ENCODE assay signal across 15 cellular contexts in genomic region chr3:52077376-52077775, GRCh38. TPM values are rescaled to one million over a fixed set of nuclear protein-coding genes. Genes with fewer than 3 reads are reported as not detected.
DNase-seq lines count a peak whose midpoint lies in the region; ATAC-seq and TF ChIP-seq lines count a peak whose summit lies in the region.
"Had no signal": no experiment of that assay in that cellular context is flagged by ENCODE, and none has a peak within 500 bp of the region (broad histone marks: within the 10 kb centered on the region; RNA-seq: fewer than 3 reads in every experiment).

No MANE protein-coding gene starts in this region.

- in situ Hi-C loops in transverse colon (cut with MboI; ENCODE audit: low pct_ligation_motif_present in 1 of 4, low pct_unique_long_range_greater_than_20kb in 1 of 4, low sequenced_read_pairs in 3 of 4), result no loop called here

- no peak for TF ChIP-seq POLR2A in adrenal gland (IDR thresholded peaks at IDR 0.05)
- TF ChIP-seq POLR2A in transverse colon (IDR thresholded peaks at IDR 0.05), result no peak

- peak in 6 of 7 donors; percentile 54 to 72 (median 58) for DNase-seq in adrenal gland
- DNase-seq in globus pallidus (ENCODE audit: low spot score), result peak; percentile 43
- DNase-seq in transverse colon, result no peak
- DNase-seq in CD8-positive, alpha-beta T cell, result no peak
- no peak for DNase-seq in NCI-H226
- DNase-seq: activated CD8-positive, alpha-beta T cell treated with anti-CD3 and anti-CD28 coated beads, Interleukin-2, amount 10 ng/mL, durations not matched to agents 7 days and 5 days; AML-193; NCI-H1436; NCI-H2227 treated with DMSO at 0.1 percent for 48 hours; stimulated activated naive CD4-positive, alpha-beta T cell treated with Interleukin-2 at 50 U/mL for 16 hours; T-helper 1 cell had no signal

- no peaks in the 10 kb centered on the region for H3K36me3 Mint-ChIP-seq in nephron (ENCODE audit: low read depth)
- H3K36me3 Mint-ChIP-seq in CD8-positive, alpha-beta T cell, result no peaks in the 10 kb centered on the region

- no peak overlapping the region for H3K4me3 ChIP-seq in adrenal gland
- no peak overlapping the region for H3K4me3 ChIP-seq in transverse colon
- H3K4me3 ChIP-seq in CD8-positive, alpha-beta T cell (ENCODE audit: low read depth, low read length), result no peak overlapping the region

- WGBS in adrenal gland, 4 donors, result 15 to 43% (median 32%) methylated on average over 8 to 9 of the region's 9 CpGs
- 74% methylated on average over 9 of the region's 9 CpGs; no CpG with 5 or more reads in 1 of the 2 donors for WGBS in transverse colon (ENCODE audit: low coverage in 1 of 2), 2 donors

- H3K27me3 ChIP-seq in adrenal gland (no peaks in the 10 kb centered on the region), transverse colon (no peaks in the 10 kb centered on the region)
- no peaks in the 10 kb centered on the region for H3K27me3 ChIP-seq in CD8-positive, alpha-beta T cell (ENCODE audit: insufficient read depth, low read length)

- H3K9me3 Mint-ChIP-seq in nephron, result no peaks in the 10 kb centered on the region
- H3K9me3 Mint-ChIP-seq in CD8-positive, alpha-beta T cell, result no peaks in the 10 kb centered on the region
- H3K9me3 Mint-ChIP-seq: activated T-helper 1 cell treated with anti-CD3 and anti-CD28 coated beads, Interleukin-12 subunit alpha, Interleukin-12 subunit beta, Interleukin-2, Interleukin-4 antibody, amounts not matched to agents 30 ng/mL and 10 ng/mL and 1 ng/mL, durations not matched to agents 14 hours and 24 hours and 36 hours had no signal

- peak overlapping the region in 4 of 5 donors; percentile 66 to 91 (median 82) for H3K27ac ChIP-seq in adrenal gland
- peak overlapping the region in 3 of 4 donors; percentile 2 to 58 (median 24) for H3K27ac ChIP-seq in transverse colon
- no peak overlapping the region for H3K27ac ChIP-seq in CD8-positive, alpha-beta T cell (ENCODE audit: low read depth, low read length)
- H3K27ac ChIP-seq: VCaP had no signal

- H3K4me1 Mint-ChIP-seq in nephron, result peaks cover 49% of the 10 kb centered on the region
- peaks cover 2% of the 10 kb centered on the region for H3K4me1 Mint-ChIP-seq in CD8-positive, alpha-beta T cell (ENCODE audit: low read depth)

- H3K9me3 ChIP-seq in adrenal gland (replicated peaks in 1 of 3) (no peaks in the 10 kb centered on the region), transverse colon (no peaks in the 10 kb centered on the region)
- no peaks in the 10 kb centered on the region for H3K9me3 ChIP-seq in CD8-positive, alpha-beta T cell (ENCODE audit: low read length)

- TF ChIP-seq EP300 in transverse colon (IDR thresholded peaks at IDR 0.05; ENCODE audit: low read depth), result no peak

- no peak for ATAC-seq in CD8-positive, alpha-beta T cell
- no peak for ATAC-seq in GM19397 (IDR thresholded peaks at IDR 0.05; ENCODE audit: unreplicated experiment)
- ATAC-seq: activated CD8-positive, alpha-beta T cell treated with anti-CD3 and anti-CD28 coated beads, Interleukin-2, amount 10 ng/mL, durations not matched to agents 7 days and 5 days had no signal

- H3K36me3 ChIP-seq in adrenal gland (replicated peaks in 1 of 2) (no peaks in the 10 kb centered on the region), transverse colon (no peaks in the 10 kb centered on the region)
- H3K36me3 ChIP-seq in CD8-positive, alpha-beta T cell (ENCODE audit: insufficient read depth, low read length), result no peaks in the 10 kb centered on the region

- H3K4me3 Mint-ChIP-seq in nephron, result peak overlapping the region in 1 of 3 experiments; percentile 9
- no peak overlapping the region for H3K4me3 Mint-ChIP-seq in CD8-positive, alpha-beta T cell
- H3K4me3 Mint-ChIP-seq: activated CD8-positive, alpha-beta T cell treated with anti-CD3 and anti-CD28 coated beads, Interleukin-2, amount 10 ng/mL, durations not matched to agents 7 days and 5 days; activated T-helper 1 cell treated with anti-CD3 and anti-CD28 coated beads, Interleukin-12 subunit alpha, Interleukin-12 subunit beta, Interleukin-2, Interleukin-4 antibody, amounts not matched to agents 30 ng/mL and 10 ng/mL and 1 ng/mL, durations not matched to agents 14 hours and 24 hours and 36 hours had no signal

- CTCF ChIA-PET in CD8-positive, alpha-beta T cell (lab: Charles Lee), result interaction anchor here (1.0 to 1.4 kb wide), 2 partner anchors 46 to 76 kb away, joined by 3 to 4 read pairs; no protein-coding TSS in a partner anchor

- H3K27me3 Mint-ChIP-seq in nephron (ENCODE audit: low read depth), result no peaks in the 10 kb centered on the region
- no peaks in the 10 kb centered on the region for H3K27me3 Mint-ChIP-seq in CD8-positive, alpha-beta T cell (ENCODE audit: low read depth)

- TF ChIP-seq CTCF in adrenal gland (IDR thresholded peaks at IDR 0.05) (peak in 5 of 6 experiments; percentile 18 to 45 (median 32)), nephron (IDR thresholded peaks at IDR 0.05; ENCODE audit: unreplicated experiment in 3 of 3) (peak; percentile 17 to 27 (median 21)), transverse colon (IDR thresholded peaks at IDR 0.05) (no peak)
- TF ChIP-seq CTCF in CD8-positive, alpha-beta T cell (IDR thresholded peaks at IDR 0.05), result no peak

- peaks cover 7 to 16% of the 10 kb centered on the region in 2 donors for H3K4me1 ChIP-seq in adrenal gland (replicated peaks in 1 of 2)
- H3K4me1 ChIP-seq in transverse colon, result peaks cover 0 to 7% (median 0%) of the 10 kb centered on the region in 4 donors
- peaks cover 6% of the 10 kb centered on the region for H3K4me1 ChIP-seq in CD8-positive, alpha-beta T cell (ENCODE audit: insufficient read depth, low read length)

- POLR2A ChIA-PET in CD8-positive, alpha-beta T cell (lab: Charles Lee), result no interaction called here

- intact Hi-C loops in adrenal gland (cut with DNase I) (no loop called here), transverse colon (cut with DNase I; ENCODE audit: low total_unique reads) (no loop called here)
- intact Hi-C loops in CD8-positive, alpha-beta T cell (cut with DNase I, micrococcal nuclease), result no loop called here

- peak overlapping the region; percentile 96 to 99 (median 99) for H3K27ac Mint-ChIP-seq in nephron
- no peak overlapping the region for H3K27ac Mint-ChIP-seq in CD8-positive, alpha-beta T cell
- H3K27ac Mint-ChIP-seq: activated T-helper 1 cell treated with anti-CD3 and anti-CD28 coated beads, Interleukin-12 subunit alpha, Interleukin-12 subunit beta, Interleukin-2, Interleukin-4 antibody, amounts not matched to agents 30 ng/mL and 10 ng/mL and 1 ng/mL, durations not matched to agents 14 hours and 24 hours and 36 hours had no signal

RNA-seq across cellular contexts. Expression of gene DUSP7, which starts 21.0 kb away (rescaled TPM):
- total RNA-seq in adrenal gland, result 10 to 100 TPM; 11.6 to 35.0 (median 16.5) TPM
- 10 to 100 TPM in 1 of 3 donors, 1 to 10 TPM in 2; 5.7 to 10.0 (median 7.7) TPM for polyA plus RNA-seq in adrenal gland
- total RNA-seq in transverse colon, result 1 to 10 TPM; 2.2 to 8.2 (median 6.2) TPM
- total RNA-seq in CD8-positive, alpha-beta T cell, result 1 to 10 TPM; 5.4 to 5.6 TPM

Comparison
In these comparisons a context has a peak if more than half of its experiments do, and no peak if none do; other contexts are left out.
1. DNase-seq: peak in adrenal gland (6 of 7) and globus pallidus (single experiment); none in transverse colon (single experiment), CD8-positive, alpha-beta T cell (0 of 7) and NCI-H226 (single experiment).
2. CTCF ChIP-seq: peak in adrenal gland (5 of 6) and nephron (3 of 3); none in transverse colon (0 of 5) and CD8-positive, alpha-beta T cell (single experiment).